ENCODE assay signal across 8 cellular contexts in genomic region chrX:103175944-103176753, GRCh38. TPM values are rescaled to one million over a fixed set of nuclear protein-coding genes. Genes with fewer than 3 reads are reported as not detected.
DNase-seq lines count a peak whose midpoint lies in the region; ATAC-seq, FAIRE-seq and TF ChIP-seq lines count a peak whose summit lies in the region.

No MANE protein-coding gene starts in this region.

- no peaks in the 10 kb centered on the region for H3K36me3 ChIP-seq in SJCRH30
- H3K36me3 ChIP-seq in prostate gland = no peaks in the 10 kb centered on the region

- DNase-seq in AG09319 (ENCODE audit: extremely low read depth, low read depth) (peak; percentile 11), HTR-8/SVneo (ENCODE audit: insufficient read length, low spot score) (peak; percentile 11), SJCRH30 (peak; percentile 20 to 62), glutamatergic neuron (peak; percentile 72), prostate gland (ENCODE audit: low spot score) (peak; percentile 21)
- peak; percentile 56 for DNase-seq in activated naive CD4-positive, alpha-beta T cell treated with anti-CD3 and anti-CD28 coated beads, Interleukin-2, amount 50 U/mL, for 16 hours

- no peaks in the 10 kb centered on the region for H3K9me3 Mint-ChIP-seq in glutamatergic neuron (ENCODE audit: unreplicated experiment)

- H3K4me1 Mint-ChIP-seq in glutamatergic neuron (ENCODE audit: low read depth, unreplicated experiment) = no peaks in the 10 kb centered on the region

- H3K9me3 ChIP-seq in SJCRH30 (replicated peaks) (no peaks in the 10 kb centered on the region), prostate gland (no peaks in the 10 kb centered on the region)

- H3K27ac Mint-ChIP-seq in glutamatergic neuron (ENCODE audit: unreplicated experiment) = no peak overlapping the region

- H3K4me3 ChIP-seq in SJCRH30 (no peak overlapping the region), prostate gland (no peak overlapping the region)

- TF ChIP-seq CTCF in AG09319 (IDR thresholded peaks at IDR 0.05; ENCODE audit: low read depth, low read length) (peak; percentile 88), glutamatergic neuron (IDR thresholded peaks at IDR 0.05; ENCODE audit: partially characterized antibody, unreplicated experiment) (peak; percentile 77), prostate gland (IDR thresholded peaks at IDR 0.05) (peak in 3 of 4 experiments; percentile 37 to 61 (median 59))

- WGBS in prostate gland = 15% methylated on average over 11 of the region's 11 CpGs

- H3K27me3 Mint-ChIP-seq in glutamatergic neuron (ENCODE audit: unreplicated experiment) = no peaks in the 10 kb centered on the region

- no peaks in the 10 kb centered on the region for H3K4me1 ChIP-seq in SJCRH30
- no peaks in the 10 kb centered on the region for H3K4me1 ChIP-seq in prostate gland (replicated peaks)

- peak overlapping the region; percentile 67 for H3K4me3 Mint-ChIP-seq in glutamatergic neuron (ENCODE audit: unreplicated experiment)

- TF ChIP-seq POLR2A in prostate gland (IDR thresholded peaks at IDR 0.05) = no peak

- intact Hi-C loops in prostate gland (cut with DNase I) = loop anchor here (5.0 kb wide), 1 partner anchor 224 kb away; no protein-coding TSS in a partner anchor

- H3K27me3 ChIP-seq in SJCRH30 (no peaks in the 10 kb centered on the region), prostate gland (replicated peaks; ENCODE audit: insufficient read depth) (no peaks in the 10 kb centered on the region)

- no peak for FAIRE-seq in HTR-8/SVneo (lab: Jason Lieb, UNC)

- ATAC-seq in GM18508 (IDR thresholded peaks at IDR 0.05; ENCODE audit: insufficient read depth, unreplicated experiment) (peak; percentile 55), HG03039 (IDR thresholded peaks at IDR 0.05; ENCODE audit: unreplicated experiment) (no peak)

- no peaks in the 10 kb centered on the region for H3K36me3 Mint-ChIP-seq in glutamatergic neuron (ENCODE audit: unreplicated experiment)

- H3K27ac ChIP-seq in SJCRH30 = no peak overlapping the region
- no peak overlapping the region for H3K27ac ChIP-seq in prostate gland

RNA-seq across cellular contexts. Expression of gene BEX4, which starts 38.8 kb away (rescaled TPM):
- 34.4 and 36.5 TPM in 2 replicates for total RNA-seq in SJCRH30 (2014; rRNA removed; shearing (Covaris generic))
- total RNA-seq in glutamatergic neuron (ENCODE audit: unreplicated experiment) = 82.5 TPM
- 100 to 1,000 TPM in 1 of 2 donors, 10 to 100 TPM in 1; 60.6 to 116 TPM for total RNA-seq in prostate gland

Comparison
In these comparisons a context has a peak if more than half of its experiments do, and no peak if none do; other contexts are left out.
1. DNase-seq: peak in every context shown above with its lines; median percentile 72 in glutamatergic neuron; 56 in activated naive CD4-positive, alpha-beta T cell treated with anti-CD3 and anti-CD28 coated beads, Interleukin-2, amount 50 U/mL, for 16 hours; 41 in SJCRH30; 21 in prostate gland; 11 in AG09319; 11 in HTR-8/SVneo.